9 cellular contexts compared by ENCODE assay signal in genomic region chr1:174191255-174191906, GRCh38. TPM values are rescaled to one million over a fixed set of nuclear protein-coding genes. Genes with fewer than 3 reads are reported as not detected.
DNase-seq lines count a peak whose midpoint lies in the region; ATAC-seq and TF ChIP-seq lines count a peak whose summit lies in the region.
"Had no signal": no experiment of that assay in that cellular context is flagged by ENCODE, and none has a peak within 500 bp of the region (broad histone marks: within the 10 kb centered on the region; RNA-seq: fewer than 3 reads in every experiment).

No MANE protein-coding gene starts in this region.

- H3K27ac ChIP-seq in SK-N-MC, result peak overlapping the region; percentile 98

- peaks cover 9% of the 10 kb centered on the region for H3K9me3 ChIP-seq in SK-N-MC (ENCODE audit: low read depth, low read length)

- peak; percentile 79 for DNase-seq in GM03348 (ENCODE audit: low spot score)
- peak; percentile 92 for DNase-seq in SK-N-MC (ENCODE audit: low read depth, low spot score)
- DNase-seq in fibroblast of mammary gland (ENCODE audit: low read depth), result peak; percentile 72
- peak; percentile 97 for DNase-seq in retinal pigment epithelial cell (ENCODE audit: low read depth)
- no peak for DNase-seq in dermis blood vessel endothelial cell
- DNase-seq in stimulated activated CD4-positive, alpha-beta T cell treated with anti-CD3 and anti-CD28 coated beads, Interleukin-15, amount 100 ng/mL, for 24 hours, result no peak
- DNase-seq: activated T-cell treated with anti-CD3 and anti-CD28 coated beads, Interleukin-2, amount 50 U/mL, for 72 hours had no signal

- H3K4me3 ChIP-seq in SK-N-MC (peak overlapping the region; percentile 50), fibroblast of mammary gland (ENCODE audit: control insufficient read depth, low read depth, low read length) (no peak overlapping the region), retinal pigment epithelial cell (ENCODE audit: low read length) (no peak overlapping the region)
- H3K4me3 ChIP-seq: skin epidermis had no signal

- peaks cover 6% of the 10 kb centered on the region; the same call in 1 of the 2 replicates for H3K36me3 ChIP-seq in SK-N-MC (ENCODE audit: insufficient read depth, low read length)

- TF ChIP-seq CTCF in fibroblast of mammary gland (conservative IDR thresholded peaks at IDR 0.05; ENCODE audit: control insufficient read depth, insufficient read depth, low read depth, low read length) (no peak), retinal pigment epithelial cell (conservative IDR thresholded peaks at IDR 0.05; ENCODE audit: low read depth, low read length) (no peak)

- peak overlapping the region; percentile 25 for H3K9ac ChIP-seq in SK-N-MC (ENCODE audit: insufficient read length)

- ATAC-seq in GM18873 (IDR thresholded peaks at IDR 0.05; ENCODE audit: low FRiP score, unreplicated experiment), result no peak

RNA-seq across cellular contexts. Expression of gene RABGAP1L, which starts 32.1 kb away (rescaled TPM):
- 36.2 TPM in 2 replicates for total RNA-seq in dermis blood vessel endothelial cell

Comparison
In these comparisons a context has a peak if more than half of its experiments do, and no peak if none do; other contexts are left out.
1. DNase-seq: peak in GM03348 (single experiment), SK-N-MC (single experiment), fibroblast of mammary gland (single experiment) and retinal pigment epithelial cell (single experiment); none in dermis blood vessel endothelial cell (single experiment) and stimulated activated CD4-positive, alpha-beta T cell treated with anti-CD3 and anti-CD28 coated beads, Interleukin-15, amount 100 ng/mL, for 24 hours (single experiment).